30 cellular contexts compared by ENCODE assay signal in genomic region chr1:66502084-66502483, GRCh38. TPM values are rescaled to one million over a fixed set of nuclear protein-coding genes. Genes with fewer than 3 reads are reported as not detected.
"Had no signal": no experiment of that assay in that cellular context is flagged by ENCODE, and none has a peak within 500 bp of the region (broad histone marks: within the 10 kb centered on the region; RNA-seq: fewer than 3 reads in every experiment).

No MANE protein-coding gene starts in this region.

- H3K27ac Mint-ChIP-seq: activated CD8-positive, alpha-beta T cell treated with anti-CD3 and anti-CD28 coated beads, Interleukin-2, amount 10 ng/mL, durations not matched to agents 7 days and 5 days; activated naive CD4-positive, alpha-beta T cell treated with anti-CD3 and anti-CD28 coated beads for 36 hours; activated naive CD8-positive, alpha-beta T cell treated with anti-CD3 and anti-CD28 coated beads for 36 hours; activated T-helper 1 cell treated with anti-CD3 and anti-CD28 coated beads, Interleukin-12 subunit alpha, Interleukin-12 subunit beta, Interleukin-2, Interleukin-4 antibody, amounts not matched to agents 30 ng/mL and 10 ng/mL and 1 ng/mL, durations not matched to agents 14 hours and 24 hours and 36 hours; naive thymus-derived CD8-positive, alpha-beta T cell; T-helper 17 cell; WTC11 had no signal

- H3K36me3 Mint-ChIP-seq: activated naive CD8-positive, alpha-beta T cell treated with anti-CD3 and anti-CD28 coated beads for 36 hours; naive thymus-derived CD8-positive, alpha-beta T cell; WTC11 had no signal

- H3K4me3 Mint-ChIP-seq: activated CD8-positive, alpha-beta T cell treated with anti-CD3 and anti-CD28 coated beads, Interleukin-2, amount 10 ng/mL, durations not matched to agents 7 days and 5 days; activated naive CD4-positive, alpha-beta T cell treated with anti-CD3 and anti-CD28 coated beads for 36 hours; activated naive CD8-positive, alpha-beta T cell treated with anti-CD3 and anti-CD28 coated beads for 36 hours; activated T-helper 1 cell treated with anti-CD3 and anti-CD28 coated beads, Interleukin-12 subunit alpha, Interleukin-12 subunit beta, Interleukin-2, Interleukin-4 antibody, amounts not matched to agents 30 ng/mL and 10 ng/mL and 1 ng/mL, durations not matched to agents 14 hours and 24 hours and 36 hours; naive thymus-derived CD8-positive, alpha-beta T cell; neural crest cell; T-helper 17 cell; WTC11 had no signal

- H3K27me3 ChIP-seq: adrenal gland, body of pancreas, dorsolateral prefrontal cortex, heart left ventricle, sigmoid colon, suprapubic skin, tibial artery, upper lobe of right lung had no signal

- ATAC-seq: activated CD8-positive, alpha-beta T cell treated with anti-CD3 and anti-CD28 coated beads, Interleukin-2, amount 10 ng/mL, durations not matched to agents 7 days and 5 days; body of pancreas; foreskin keratinocyte; heart left ventricle; naive thymus-derived CD8-positive, alpha-beta T cell; T-helper 17 cell; upper lobe of right lung; WTC11 had no signal

- FAIRE-seq: small intestine had no signal

- H3K9me3 ChIP-seq: adrenal gland, body of pancreas, heart left ventricle, sigmoid colon, suprapubic skin, tibial artery, upper lobe of right lung had no signal

- H3K4me1 ChIP-seq: adrenal gland, body of pancreas, foreskin keratinocyte, suprapubic skin, upper lobe of right lung had no signal

- H3K36me3 ChIP-seq: adrenal gland, heart left ventricle, sigmoid colon, suprapubic skin, tibial artery, upper lobe of right lung had no signal

- H3K4me3 ChIP-seq: adrenal gland, body of pancreas, coronary artery, dorsolateral prefrontal cortex, heart left ventricle, sigmoid colon, suprapubic skin, tibial artery, upper lobe of right lung had no signal

- H3K27ac ChIP-seq: adrenal gland, body of pancreas, coronary artery, dorsolateral prefrontal cortex, foreskin keratinocyte, heart left ventricle, sigmoid colon, suprapubic skin, tibial artery, upper lobe of right lung had no signal

- DNase-seq: activated CD8-positive, alpha-beta T cell treated with anti-CD3 and anti-CD28 coated beads, Interleukin-2, amount 10 ng/mL, durations not matched to agents 7 days and 5 days; activated effector memory CD4-positive, alpha-beta T cell treated with anti-CD3 and anti-CD28 coated beads, Interleukin-2, amount 50 U/mL, for 16 hours; activated naive CD4-positive, alpha-beta T cell treated with anti-CD3 and anti-CD28 coated beads for 36 hours; activated naive CD8-positive, alpha-beta T cell treated with anti-CD3 and anti-CD28 coated beads for 36 hours; adrenal gland; aorta; body of pancreas; cerebellar nuclear complex; dorsolateral prefrontal cortex; effector memory CD4-positive, alpha-beta T cell; erythroblast; foreskin keratinocyte; heart left ventricle; hypothalamus; mesenchymal stem cell; naive thymus-derived CD8-positive, alpha-beta T cell; nucleus accumbens; sigmoid colon; small intestine; stimulated activated CD4-positive, alpha-beta T cell treated with anti-CD3 and anti-CD28 coated beads, Interleukin-1b, Interleukin-23, amount 100 ng/mL, for 48 hours; stimulated activated naive CD4-positive, alpha-beta T cell; T-helper 17 cell; T1000; tibial artery; upper lobe of right lung had no signal

- H3K9me3 Mint-ChIP-seq: activated naive CD4-positive, alpha-beta T cell treated with anti-CD3 and anti-CD28 coated beads for 36 hours; activated naive CD8-positive, alpha-beta T cell treated with anti-CD3 and anti-CD28 coated beads for 36 hours; activated T-helper 1 cell treated with anti-CD3 and anti-CD28 coated beads, Interleukin-12 subunit alpha, Interleukin-12 subunit beta, Interleukin-2, Interleukin-4 antibody, amounts not matched to agents 30 ng/mL and 10 ng/mL and 1 ng/mL, durations not matched to agents 14 hours and 24 hours and 36 hours; naive thymus-derived CD8-positive, alpha-beta T cell; neural crest cell; WTC11 had no signal

- H3K4me1 Mint-ChIP-seq: activated naive CD8-positive, alpha-beta T cell treated with anti-CD3 and anti-CD28 coated beads for 36 hours; naive thymus-derived CD8-positive, alpha-beta T cell; neural crest cell had no signal

RNA-seq across cellular contexts. Expression of gene SGIP1, which starts 31.9 kb away (rescaled TPM):
- total RNA-seq: activated CD8-positive, alpha-beta T cell treated with anti-CD3 and anti-CD28 coated beads, Interleukin-2, amount 10 ng/mL, durations not matched to agents 7 days and 5 days; activated naive CD8-positive, alpha-beta T cell treated with anti-CD3 and anti-CD28 coated beads for 36 hours; activated T-helper 1 cell treated with anti-CD3 and anti-CD28 coated beads, Interleukin-12 subunit alpha, Interleukin-12 subunit beta, Interleukin-2, Interleukin-4 antibody, amounts not matched to agents 30 ng/mL and 10 ng/mL and 1 ng/mL, durations not matched to agents 14 hours and 24 hours and 36 hours; naive thymus-derived CD8-positive, alpha-beta T cell had no signal
- polyA plus RNA-seq: foreskin keratinocyte; naive thymus-derived CD8-positive, alpha-beta T cell had no signal
